Comparison of ENCODE assay signal across 9 cellular contexts in the genomic region with DNA sequence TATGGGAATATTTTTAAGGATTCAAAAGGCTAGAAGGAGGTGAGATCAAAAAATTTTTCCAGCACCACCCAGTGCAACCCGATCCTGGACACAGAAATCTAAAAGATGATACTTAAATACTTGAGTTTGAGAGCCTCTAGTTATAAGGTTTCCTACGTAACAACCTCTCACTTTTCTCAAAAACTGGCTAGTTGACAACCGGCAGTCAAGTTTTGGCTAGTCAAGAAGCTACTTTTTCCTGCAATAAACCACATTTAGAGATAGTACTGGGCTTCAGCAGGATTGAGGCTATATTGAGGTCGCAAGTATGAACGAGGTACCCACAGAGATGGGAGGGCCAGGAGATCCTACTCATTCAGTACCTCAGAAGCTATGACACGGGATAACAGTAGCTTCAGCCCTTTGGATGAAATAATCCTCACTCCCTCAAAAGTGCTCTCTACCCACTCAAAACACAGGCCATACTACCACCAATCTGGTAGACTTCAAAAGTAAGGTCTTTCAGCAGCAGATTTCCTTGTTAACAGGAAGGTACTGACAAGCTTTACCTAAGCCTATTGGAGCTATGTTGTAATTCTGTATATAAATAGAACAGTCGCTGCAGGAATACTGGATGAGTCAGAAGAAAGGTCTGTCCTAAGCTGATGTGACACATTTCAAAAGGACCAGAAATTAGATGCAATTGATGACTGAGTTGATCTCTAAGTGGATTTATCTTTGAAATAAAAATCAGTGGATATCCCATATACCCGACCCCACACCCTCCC. TPM values are rescaled to one million over a fixed set of nuclear protein-coding genes. Genes with fewer than 3 reads are reported as not detected.
DNase-seq lines count a peak whose midpoint lies in the region; ATAC-seq and TF ChIP-seq lines count a peak whose summit lies in the region.
"Had no signal": no experiment of that assay in that cellular context is flagged by ENCODE, and none has a peak within 500 bp of the region (broad histone marks: within the 10 kb centered on the region; RNA-seq: fewer than 3 reads in every experiment).

No MANE protein-coding gene starts in this region.

- TF ChIP-seq CTCF in dorsolateral prefrontal cortex (IDR thresholded peaks at IDR 0.05 in 54 of 56, conservative IDR thresholded peaks at IDR 0.05 in 2 of 56; ENCODE audit: low read depth in 1 of 56, partially characterized antibody in 56 of 56): no peak

- intact Hi-C loops in dorsolateral prefrontal cortex (cut with DNase I): loop anchor here (2.0 to 10.0 kb wide), 9 partner anchors 73 to 399 kb away; a partner anchor contains a TSS

- CTCF ChIA-PET in CD8-positive, alpha-beta memory T cell (lab: Charles Lee): no interaction called here

- H3K4me1 Mint-ChIP-seq in CD8-positive, alpha-beta memory T cell: peaks cover 75 to 90% (median 83%) of the 10 kb centered on the region in 3 donors
- H3K4me1 Mint-ChIP-seq in naive thymus-derived CD8-positive, alpha-beta T cell: peaks cover 39 to 90% (median 83%) of the 10 kb centered on the region in 4 donors

- no peak for DNase-seq in CD8-positive, alpha-beta memory T cell
- peak; percentile 49 for DNase-seq in LoVo (ENCODE audit: low spot score)
- no peak for DNase-seq in dorsolateral prefrontal cortex
- no peak for DNase-seq in naive thymus-derived CD8-positive, alpha-beta T cell
- no peak for DNase-seq in KG1 (lab: John Stamatoyannopoulos, UW)
- DNase-seq in NOMO-1 treated with DMSO at 0.1 percent for 48 hours (lab: John Stamatoyannopoulos, UW; ENCODE audit: unreplicated experiment): no peak
- DNase-seq in SHP77 treated with DMSO at 0.1 percent for 48 hours (lab: John Stamatoyannopoulos, UW): no peak
- no peak for DNase-seq in GDM1 (lab: John Stamatoyannopoulos, UW)
- DNase-seq: NCI-H524 treated with DMSO at 0.1 percent for 48 hours had no signal

- H3K27ac ChIP-seq in CD8-positive, alpha-beta memory T cell (ENCODE audit: low read depth, low read length): no peak overlapping the region
- peak overlapping the region in 56 of 59 donors; percentile 10 to 98 (median 94) for H3K27ac ChIP-seq in dorsolateral prefrontal cortex

- H3K27me3 Mint-ChIP-seq in CD8-positive, alpha-beta memory T cell: peaks cover 0 to 3% of the 10 kb centered on the region in 2 donors
- no peaks in the 10 kb centered on the region for H3K27me3 Mint-ChIP-seq in naive thymus-derived CD8-positive, alpha-beta T cell

- no peak for ATAC-seq in naive thymus-derived CD8-positive, alpha-beta T cell

- no peaks in the 10 kb centered on the region for H3K9me3 ChIP-seq in CD8-positive, alpha-beta memory T cell (ENCODE audit: low read length)

- peak overlapping the region; percentile 63 to 95 (median 89) for H3K27ac Mint-ChIP-seq in CD8-positive, alpha-beta memory T cell
- H3K27ac Mint-ChIP-seq in naive thymus-derived CD8-positive, alpha-beta T cell: peak overlapping the region in 9 of 10 donors; percentile 16 to 99 (median 70)

- peaks cover 68% of the 10 kb centered on the region for H3K4me1 ChIP-seq in CD8-positive, alpha-beta memory T cell (ENCODE audit: insufficient read depth, low read length)

- H3K9me3 Mint-ChIP-seq in CD8-positive, alpha-beta memory T cell: no peaks in the 10 kb centered on the region
- H3K9me3 Mint-ChIP-seq in naive thymus-derived CD8-positive, alpha-beta T cell: no peaks in the 10 kb centered on the region

- H3K36me3 ChIP-seq in CD8-positive, alpha-beta memory T cell (ENCODE audit: insufficient read depth, low read length): no peaks in the 10 kb centered on the region

- POLR2A ChIA-PET in CD8-positive, alpha-beta memory T cell (lab: Charles Lee): no interaction called here
- POLR2A ChIA-PET in naive thymus-derived CD8-positive, alpha-beta T cell (lab: Charles Lee): interaction anchor here (0.6 to 2.5 kb wide), 2 partner anchors 269 to 272 kb away, joined by 4 to 11 read pairs; a partner anchor contains a TSS

- H3K36me3 Mint-ChIP-seq in CD8-positive, alpha-beta memory T cell: peaks cover 0 to 8% (median 0%) of the 10 kb centered on the region in 3 donors
- H3K36me3 Mint-ChIP-seq in naive thymus-derived CD8-positive, alpha-beta T cell: no peaks in the 10 kb centered on the region

- no peaks in the 10 kb centered on the region for H3K27me3 ChIP-seq in CD8-positive, alpha-beta memory T cell (ENCODE audit: insufficient read depth, low read length, poor library complexity, severe bottlenecking)
- no peaks in the 10 kb centered on the region for H3K27me3 ChIP-seq in dorsolateral prefrontal cortex

- no peak overlapping the region for H3K4me3 ChIP-seq in CD8-positive, alpha-beta memory T cell (ENCODE audit: low read length)
- H3K4me3 ChIP-seq in dorsolateral prefrontal cortex: peak overlapping the region in 56 of 59 donors; percentile 59 to 96 (median 86)

- H3K4me3 Mint-ChIP-seq in CD8-positive, alpha-beta memory T cell: peak overlapping the region; percentile 71 to 90 (median 82)
- H3K4me3 Mint-ChIP-seq in naive thymus-derived CD8-positive, alpha-beta T cell: peak overlapping the region in 9 of 10 donors; percentile 62 to 94 (median 78)

RNA-seq across cellular contexts. Expression of a gene that starts 1.5 kb away (rescaled TPM):
- total RNA-seq in CD8-positive, alpha-beta memory T cell: 10 to 100 TPM; 15.9 to 16.7 TPM
- 29.7 TPM for polyA plus RNA-seq in CD8-positive, alpha-beta memory T cell
- total RNA-seq in dorsolateral prefrontal cortex: 100 to 1,000 TPM in 86 of 120 experiments, 10 to 100 TPM in 34; 56.5 to 140 (median 109) TPM
- total RNA-seq in naive thymus-derived CD8-positive, alpha-beta T cell: 1 to 10 TPM; 5.0 to 5.4 TPM
- polyA plus RNA-seq in naive thymus-derived CD8-positive, alpha-beta T cell: 10 to 100 TPM in 1 of 3 donors, 1 to 10 TPM in 2; 5.9 to 13.9 (median 9.6) TPM
